In the genomic region with DNA sequence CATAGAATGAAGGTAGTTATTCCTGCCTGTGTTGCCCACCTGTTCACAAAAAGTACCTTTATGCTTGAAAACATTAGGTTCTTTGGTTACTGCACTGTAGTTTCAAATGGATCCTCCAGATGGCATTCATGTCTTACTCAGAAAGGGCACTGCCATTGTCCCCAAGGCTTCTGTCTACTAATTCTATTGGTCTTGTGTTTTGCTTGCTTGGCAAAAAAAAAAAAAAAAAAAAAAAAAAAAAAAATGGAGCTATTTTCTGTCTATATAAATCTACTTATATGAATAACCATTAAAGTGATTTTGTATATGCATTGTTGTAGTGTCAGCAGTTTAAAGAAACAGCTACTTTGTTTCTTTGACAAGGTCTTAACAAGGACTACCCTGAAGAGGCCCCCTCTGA, we compare ENCODE assay signal across 8 cellular contexts. TPM values are rescaled to one million over a fixed set of nuclear protein-coding genes. Genes with fewer than 3 reads are reported as not detected.
DNase-seq lines count a peak whose midpoint lies in the region; ATAC-seq and TF ChIP-seq lines count a peak whose summit lies in the region.

No MANE protein-coding gene starts in this region.

- H3K4me3 ChIP-seq in fibroblast of the aortic adventitia (ENCODE audit: low read depth, low read length), result no peak overlapping the region
- H3K4me3 ChIP-seq in prostate gland, result no peak overlapping the region

- H3K27me3 ChIP-seq in prostate gland (replicated peaks; ENCODE audit: insufficient read depth), result no peaks in the 10 kb centered on the region

- peak; percentile 60 for DNase-seq in DMS153 (lab: John Stamatoyannopoulos, UW)
- peak; percentile 78 for DNase-seq in NAMALWA (ENCODE audit: low spot score)
- DNase-seq in fibroblast of the aortic adventitia (ENCODE audit: low read depth), result peak; percentile 73
- no peak for DNase-seq in stimulated activated naive CD8-positive, alpha-beta T cell treated with anti-CD3 and anti-CD28 coated beads, Interleukin-15, Interleukin-2, amounts not matched to agents 100 U/mL and 50 U/mL, for 24 hours
- DNase-seq in prostate gland (ENCODE audit: low spot score), result no peak
- DNase-seq in stimulated activated CD8-positive, alpha-beta memory T cell treated with anti-CD3 and anti-CD28 coated beads, Interleukin-4, amount 100 ng/mL, for 48 hours, result no peak

- no peak overlapping the region for H3K27ac ChIP-seq in prostate gland

- H3K9me3 ChIP-seq in prostate gland, result no peaks in the 10 kb centered on the region

- intact Hi-C loops in prostate gland (cut with DNase I), result no loop called here

- H3K36me3 ChIP-seq in prostate gland, result no peaks in the 10 kb centered on the region

- H3K4me1 ChIP-seq in prostate gland (replicated peaks), result no peaks in the 10 kb centered on the region

- TF ChIP-seq POLR2A in prostate gland (IDR thresholded peaks at IDR 0.05), result no peak

- TF ChIP-seq CTCF in fibroblast of the aortic adventitia (IDR thresholded peaks at IDR 0.05; ENCODE audit: insufficient read depth, low read length), result peak; percentile 60
- peak in 2 of 4 experiments; percentile 48 to 51 for TF ChIP-seq CTCF in prostate gland (IDR thresholded peaks at IDR 0.05)

- peak; percentile 80 for ATAC-seq in GM21423 (IDR thresholded peaks at IDR 0.05; ENCODE audit: unreplicated experiment)
- peak; percentile 85 for ATAC-seq in SK-N-SH treated with all-trans-retinoic acid at 6 μM for 48 hours
- ATAC-seq in stimulated activated naive CD8-positive, alpha-beta T cell treated with anti-CD3 and anti-CD28 coated beads, Interleukin-15, Interleukin-2, amounts not matched to agents 100 U/mL and 50 U/mL, for 24 hours, result peak; percentile 42

TF ChIP-seq in SK-N-SH treated with all-trans-retinoic acid at 6 μM for 48 hours, 23 proteins besides CTCF, POLR2A, EP300 and RAD21:
- no peak for TF ChIP-seq ARNTL (CRISPR knock-in tag; IDR thresholded peaks at IDR 0.05; ENCODE audit: borderline replicate concordance, low read depth)
- no peak for TF ChIP-seq SNAI2 (CRISPR knock-in tag; IDR thresholded peaks at IDR 0.05)
- TF ChIP-seq ESRRG (CRISPR knock-in tag; IDR thresholded peaks at IDR 0.05), result no peak
- no peak for TF ChIP-seq ZFP30 (CRISPR knock-in tag; IDR thresholded peaks at IDR 0.05)
- TF ChIP-seq CSRNP3 (CRISPR knock-in tag; IDR thresholded peaks at IDR 0.05), result no peak
- TF ChIP-seq, protein P1, sequence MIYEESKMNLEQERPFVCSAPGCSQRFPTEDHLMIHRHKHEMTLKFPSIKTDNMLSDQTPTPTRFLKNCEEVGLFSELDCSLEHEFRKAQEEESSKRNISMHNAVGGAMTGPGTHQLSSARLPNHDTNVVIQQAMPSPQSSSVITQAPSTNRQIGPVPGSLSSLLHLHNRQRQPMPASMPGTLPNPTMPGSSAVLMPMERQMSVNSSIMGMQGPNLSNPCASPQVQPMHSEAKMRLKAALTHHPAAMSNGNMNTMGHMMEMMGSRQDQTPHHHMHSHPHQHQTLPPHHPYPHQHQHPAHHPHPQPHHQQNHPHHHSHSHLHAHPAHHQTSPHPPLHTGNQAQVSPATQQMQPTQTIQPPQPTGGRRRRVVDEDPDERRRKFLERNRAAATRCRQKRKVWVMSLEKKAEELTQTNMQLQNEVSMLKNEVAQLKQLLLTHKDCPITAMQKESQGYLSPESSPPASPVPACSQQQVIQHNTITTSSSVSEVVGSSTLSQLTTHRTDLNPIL (CRISPR knock-in tag; IDR thresholded peaks at IDR 0.05; ENCODE audit: low read depth), result no peak
- TF ChIP-seq GLIS3 (CRISPR knock-in tag; IDR thresholded peaks at IDR 0.05), result no peak
- no peak for TF ChIP-seq ZNF565 (CRISPR knock-in tag; conservative IDR thresholded peaks at IDR 0.05; ENCODE audit: low read depth)
- TF ChIP-seq PPARA (CRISPR knock-in tag; IDR thresholded peaks at IDR 0.05; ENCODE audit: borderline replicate concordance), result no peak
- no peak for TF ChIP-seq ISL1 (CRISPR knock-in tag; IDR thresholded peaks at IDR 0.05)
- TF ChIP-seq ZC3H10 (CRISPR knock-in tag; IDR thresholded peaks at IDR 0.05), result no peak
- no peak for TF ChIP-seq ZFP3 (CRISPR knock-in tag; IDR thresholded peaks at IDR 0.05)
- TF ChIP-seq TOX (CRISPR knock-in tag; IDR thresholded peaks at IDR 0.05; ENCODE audit: borderline replicate concordance), result no peak

RNA-seq across cellular contexts. Expression of gene EFHC1, which starts 12.7 kb away (rescaled TPM):
- total RNA-seq in fibroblast of the aortic adventitia (ENCODE audit: low replicate concordance) (30.3 and 44.2 TPM in 2 replicates), prostate gland (10 to 100 TPM; 19.4 to 23.5 TPM)

RNA-seq across cellular contexts. Expression of gene PAQR8, which starts 45.5 kb away (rescaled TPM):
- total RNA-seq in fibroblast of the aortic adventitia (ENCODE audit: low replicate concordance) (3.5 and 8.6 TPM in 2 replicates), prostate gland (10 to 100 TPM in 1 of 2 donors, 1 to 10 TPM in 1; 9.9 to 15.8 TPM)

Comparison
In these comparisons a context has a peak if more than half of its experiments do, and no peak if none do; other contexts are left out.
1. DNase-seq: peak in DMS153 (single experiment), NAMALWA (single experiment) and fibroblast of the aortic adventitia (single experiment); none in stimulated activated naive CD8-positive, alpha-beta T cell treated with anti-CD3 and anti-CD28 coated beads, Interleukin-15, Interleukin-2, amounts not matched to agents 100 U/mL and 50 U/mL, for 24 hours (single experiment), prostate gland (single experiment) and stimulated activated CD8-positive, alpha-beta memory T cell treated with anti-CD3 and anti-CD28 coated beads, Interleukin-4, amount 100 ng/mL, for 48 hours (single experiment).
2. Peak in every context shown above with its lines, with median percentiles within 50 percentile points of each other: ATAC-seq.